In genomic region chr5:89444073-89444472, GRCh38 we compare ENCODE assay signal across 2 cellular contexts.
A peak's percentile ranks its signal among the peaks of the same experiment; 100 is the strongest.
TF ChIP-seq lines count a peak whose summit lies in the region.

No MANE protein-coding gene starts in this region.

TF ChIP-seq in IMR-90, 13 proteins besides CTCF, POLR2A, EP300 and RAD21:
- no peak for TF ChIP-seq MAFK (IDR thresholded peaks at IDR 0.05; ENCODE audit: low read depth, low read length)
- no peak for TF ChIP-seq FOS (IDR thresholded peaks at IDR 0.05; ENCODE audit: low read depth, low read length)
- no peak for TF ChIP-seq RCOR1 (IDR thresholded peaks at IDR 0.05; ENCODE audit: insufficient replicate concordance, low read length)
- no peak for TF ChIP-seq SMC3 (IDR thresholded peaks at IDR 0.05; ENCODE audit: low read depth, low read length)
- TF ChIP-seq CEBPB (IDR thresholded peaks at IDR 0.05; ENCODE audit: low read depth, low read length) = 0 out of 2 replicates have a peak, but pooled peaks have one; percentile 25

TF ChIP-seq in K562, 482 proteins besides CTCF, POLR2A, EP300 and RAD21:
- TF ChIP-seq CEBPB (tag; IDR thresholded peaks at IDR 0.05) = peak; percentile 54
- no peak for TF ChIP-seq CEBPG (CRISPR knock-in tag; IDR thresholded peaks at IDR 0.05)
- peak; percentile 50 to 61 for TF ChIP-seq CEBPG (tag; conservative IDR thresholded peaks at IDR 0.05 in 1 of 2, IDR thresholded peaks at IDR 0.05 in 1 of 2)
- no peak for TF ChIP-seq ZNF232 (CRISPR knock-in tag; IDR thresholded peaks at IDR 0.05)
